Comparison of ENCODE assay signal across 21 cellular contexts in the genomic region with DNA sequence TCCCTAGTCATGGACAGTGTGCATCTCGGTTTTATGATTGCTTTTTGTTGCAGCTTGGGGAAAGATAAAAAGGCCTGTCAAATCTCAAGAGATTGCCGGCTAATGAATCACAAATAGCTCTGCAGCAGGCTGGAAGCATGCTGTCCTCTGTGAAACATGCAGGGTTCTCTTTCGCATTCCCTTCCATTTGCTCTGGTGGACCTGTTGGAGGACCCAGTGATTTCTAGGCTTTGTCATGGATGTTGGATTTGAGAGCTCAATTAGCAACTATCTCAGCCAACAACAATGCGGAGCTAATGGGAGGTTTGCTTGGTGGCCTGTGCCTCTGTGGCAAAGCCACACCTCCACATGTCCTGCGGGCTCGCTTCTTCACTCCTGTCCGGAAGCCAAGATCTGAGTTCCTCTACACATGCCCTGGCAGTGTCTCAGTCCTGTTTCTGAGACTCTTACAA.
A peak's percentile ranks its signal among the peaks of the same experiment; 100 is the strongest.
DNase-seq lines count a peak whose midpoint lies in the region; ATAC-seq and TF ChIP-seq lines count a peak whose summit lies in the region.
"Had no signal": no experiment of that assay in that cellular context is flagged by ENCODE, and none has a peak within 500 bp of the region (broad histone marks: within the 10 kb centered on the region; RNA-seq: fewer than 3 reads in every experiment).

No MANE protein-coding gene starts in this region.

- dilution Hi-C loops in IMR-90 (cut with HindIII; ENCODE audit: low sequenced_read_pairs, unreplicated experiment): no loop called here

- no peak overlapping the region for H4K91ac ChIP-seq in IMR-90 (ENCODE audit: insufficient read depth, low read depth, low read length)

- H3K27ac ChIP-seq in IMR-90 (ENCODE audit: insufficient read depth, low read length): no peak overlapping the region
- peak overlapping the region; percentile 30 to 73 (median 45) for H3K27ac ChIP-seq in right lobe of liver
- H3K27ac ChIP-seq in breast epithelium: no peak overlapping the region
- H3K27ac ChIP-seq: psoas muscle, stomach had no signal

- H3K4me1 ChIP-seq in IMR-90 (ENCODE audit: control insufficient read depth, insufficient read depth, low read length) (peaks cover 5% of the 10 kb centered on the region; the same call in 1 of the 2 replicates), right lobe of liver (peaks cover 0 to 24% (median 10%) of the 10 kb centered on the region in 4 donors), breast epithelium (no peaks in the 10 kb centered on the region)
- H3K4me1 ChIP-seq: psoas muscle, stomach had no signal

- H3K56ac ChIP-seq in IMR-90 (ENCODE audit: extremely low read depth, insufficient read depth, low read length): no peak overlapping the region

- H4K8ac ChIP-seq in IMR-90 (ENCODE audit: low read depth in 2 of 2, low read length in 2 of 2): no peak overlapping the region

- H2AK5ac ChIP-seq in IMR-90 (ENCODE audit: low read depth, low read length): no peak overlapping the region

- in situ Hi-C loops in IMR-90 (cut with MboI; ENCODE audit: low sequenced_read_pairs): no loop called here

- H2AK9ac ChIP-seq in IMR-90 (replicated peaks; ENCODE audit: low read depth, low read length, poor library complexity): no peak overlapping the region

- H2BK15ac ChIP-seq in IMR-90 (ENCODE audit: low read depth, low read length): no peak overlapping the region

- TF ChIP-seq RAD21 in IMR-90 (IDR thresholded peaks at IDR 0.05; ENCODE audit: low read length): no peak

- CTCF ChIA-PET in IMR-90 (lab: Yijun Ruan, JAX): no interaction called here

- H3K9ac ChIP-seq in IMR-90 (ENCODE audit: low read depth, low read length): no peak overlapping the region

- H4K5ac ChIP-seq in IMR-90 (ENCODE audit: low read depth, low read length): no peak overlapping the region

- H3K4me2 ChIP-seq in IMR-90 (ENCODE audit: low read depth, low read length): no peak overlapping the region

- H3K9me3 ChIP-seq in IMR-90 (ENCODE audit: control insufficient read depth, insufficient read depth, low read length) (no peaks in the 10 kb centered on the region), right lobe of liver (no peaks in the 10 kb centered on the region), breast epithelium (no peaks in the 10 kb centered on the region)
- H3K9me3 ChIP-seq: psoas muscle, stomach had no signal

- H3K4ac ChIP-seq in IMR-90 (ENCODE audit: low read depth, low read length): no peak overlapping the region

- TF ChIP-seq POLR2A in IMR-90 (IDR thresholded peaks at IDR 0.05; ENCODE audit: low read depth, low read length): no peak
- peak; percentile 29 for TF ChIP-seq POLR2A in right lobe of liver (IDR thresholded peaks at IDR 0.05)
- TF ChIP-seq POLR2A in breast epithelium (IDR thresholded peaks at IDR 0.05): no peak

- H3K9me3 Mint-ChIP-seq in stimulated activated memory B cell treated with anti-CD40 and anti-IgM and Interleukin-4, amounts not matched to agents 10 μg/mL and 1 μg/mL and 100 μg/mL, for 72 hours: peaks cover 8% of the 10 kb centered on the region

- intact Hi-C loops in IMR-90 (cut with micrococcal nuclease) (no loop called here), right lobe of liver (cut with DNase I) (no loop called here), breast epithelium (cut with DNase I; ENCODE audit: low total_unique reads) (no loop called here)

- TF ChIP-seq CTCF in IMR-90 (conservative IDR thresholded peaks at IDR 0.05; ENCODE audit: low read depth, low read length): no peak
- no peak for TF ChIP-seq CTCF in fibroblast of pulmonary artery (IDR thresholded peaks at IDR 0.05; ENCODE audit: low read length, missing control alignments)
- no peak for TF ChIP-seq CTCF in right lobe of liver (IDR thresholded peaks at IDR 0.05)
- TF ChIP-seq CTCF in breast epithelium (IDR thresholded peaks at IDR 0.05): no peak
- no peak for TF ChIP-seq CTCF in GM20000 (IDR thresholded peaks at IDR 0.05; ENCODE audit: extremely low read depth, missing control alignments)

- 20% methylated on average over 1 of the region's 7 CpGs; no CpG with 5 or more reads in 1 of the 2 experiments for WGBS in IMR-90 (ENCODE audit: extremely low coverage in 2 of 2, insufficient read length in 1 of 2), 2 experiments
- 43% methylated on average over 6 of the region's 7 CpGs for WGBS in right lobe of liver (ENCODE audit: insufficient coverage, low coverage, low lambda C conversion rate, missing lambda C conversion rate)

- H3K18ac ChIP-seq in IMR-90 (ENCODE audit: low read depth, low read length): no peak overlapping the region

- H2BK120ac ChIP-seq in IMR-90 (ENCODE audit: low read depth, low read length): no peak overlapping the region

- H3K4me3 ChIP-seq in IMR-90 (ENCODE audit: insufficient read depth, low read depth, low read length) (no peak overlapping the region), fibroblast of pulmonary artery (replicated peaks; ENCODE audit: low read depth, low read length) (no peak overlapping the region), right lobe of liver (no peak overlapping the region), breast epithelium (no peak overlapping the region)
- H3K4me3 ChIP-seq: lung, psoas muscle, stomach had no signal

- DNase-seq in AG20443 (ENCODE audit: low spot score): peak; percentile 54
- DNase-seq in IMR-90: peak; percentile 34
- peak; percentile 1 for DNase-seq in fibroblast of pulmonary artery (ENCODE audit: low read depth)
- DNase-seq in right lobe of liver: peak; percentile 46 to 71 (median 69)
- no peak for DNase-seq in breast epithelium (ENCODE audit: low spot score in 2 of 2)
- DNase-seq in GM20000 (ENCODE audit: low spot score): no peak
- DNase-seq: activated CD4-positive, alpha-beta T cell treated with anti-CD3 and anti-CD28 coated beads, Interleukin-2, amount 50 U/mL, for 1 hour; activated naive CD4-positive, alpha-beta T cell treated with anti-CD3 and anti-CD28 coated beads for 36 hours; activated T-cell treated with anti-CD3 and anti-CD28 coated beads for 4 hours; effector CD4-positive, alpha-beta T cell; hypothalamus; naive thymus-derived CD4-positive, alpha-beta T cell; NCI-H187 treated with DMSO at 0.1 percent for 48 hours; NCI-H526 treated with DMSO at 0.1 percent for 48 hours; psoas muscle; stimulated activated CD4-positive, alpha-beta T cell treated with anti-CD3 and anti-CD28 coated beads, Interleukin-15, amount 100 ng/mL, for 24 hours; stomach had no signal

- H3K9me1 ChIP-seq in IMR-90 (ENCODE audit: insufficient read depth, low read length): no peaks in the 10 kb centered on the region

- POLR2A ChIA-PET in IMR-90 (lab: Charles Lee; ENCODE audit: unreplicated experiment): no interaction called here

- H3K4me3 Mint-ChIP-seq in stimulated activated memory B cell treated with anti-CD40 and anti-IgM and Interleukin-4, amounts not matched to agents 10 μg/mL and 1 μg/mL and 100 μg/mL, for 72 hours: no peak overlapping the region
- H3K4me3 Mint-ChIP-seq: activated naive CD4-positive, alpha-beta T cell treated with anti-CD3 and anti-CD28 coated beads for 36 hours; naive thymus-derived CD4-positive, alpha-beta T cell had no signal

- H3K27ac Mint-ChIP-seq in stimulated activated memory B cell treated with anti-CD40 and anti-IgM and Interleukin-4, amounts not matched to agents 10 μg/mL and 1 μg/mL and 100 μg/mL, for 72 hours: no peak overlapping the region
- H3K27ac Mint-ChIP-seq: activated naive CD4-positive, alpha-beta T cell treated with anti-CD3 and anti-CD28 coated beads for 36 hours; naive thymus-derived CD4-positive, alpha-beta T cell had no signal

- no peak overlapping the region for H2BK20ac ChIP-seq in IMR-90 (ENCODE audit: low read depth, low read length)

- H3K36me3 ChIP-seq in IMR-90 (ENCODE audit: control insufficient read depth, insufficient read depth, low read length) (no peaks in the 10 kb centered on the region), right lobe of liver (no peaks in the 10 kb centered on the region), breast epithelium (no peaks in the 10 kb centered on the region)
- H3K36me3 ChIP-seq: stomach had no signal

- H3K27me3 Mint-ChIP-seq in stimulated activated memory B cell treated with anti-CD40 and anti-IgM and Interleukin-4, amounts not matched to agents 10 μg/mL and 1 μg/mL and 100 μg/mL, for 72 hours: peaks cover 6% of the 10 kb centered on the region

- ATAC-seq in IMR-90 (ENCODE audit: low read depth) (peak; percentile 62), right lobe of liver (peak; percentile 88 to 92 (median 91)), GM19395 (IDR thresholded peaks at IDR 0.05; ENCODE audit: unreplicated experiment) (no peak)
- no peak for ATAC-seq in stimulated activated memory B cell treated with anti-CD40 and anti-IgM and Interleukin-4, amounts not matched to agents 10 μg/mL and 1 μg/mL and 100 μg/mL, for 72 hours
- ATAC-seq: naive thymus-derived CD4-positive, alpha-beta T cell; Panc1 had no signal

- no peaks in the 10 kb centered on the region for H3K36me3 Mint-ChIP-seq in stimulated activated memory B cell treated with anti-CD40 and anti-IgM and Interleukin-4, amounts not matched to agents 10 μg/mL and 1 μg/mL and 100 μg/mL, for 72 hours
- H3K36me3 Mint-ChIP-seq: naive thymus-derived CD4-positive, alpha-beta T cell had no signal

- no peaks in the 10 kb centered on the region for H4K20me1 ChIP-seq in IMR-90 (ENCODE audit: insufficient read depth, low read length)

- no peaks in the 10 kb centered on the region for H3K27me3 ChIP-seq in IMR-90 (ENCODE audit: control insufficient read depth, insufficient read depth, low read length)
- H3K27me3 ChIP-seq in right lobe of liver: no peaks in the 10 kb centered on the region
- no peaks in the 10 kb centered on the region for H3K27me3 ChIP-seq in breast epithelium
- H3K27me3 ChIP-seq: stomach had no signal

- no peak overlapping the region for H3K23ac ChIP-seq in IMR-90 (ENCODE audit: low read depth, low read length)

- H3K4me1 Mint-ChIP-seq in stimulated activated memory B cell treated with anti-CD40 and anti-IgM and Interleukin-4, amounts not matched to agents 10 μg/mL and 1 μg/mL and 100 μg/mL, for 72 hours: no peaks in the 10 kb centered on the region
- H3K4me1 Mint-ChIP-seq: naive thymus-derived CD4-positive, alpha-beta T cell had no signal

- H3K14ac ChIP-seq in IMR-90 (replicated peaks; ENCODE audit: low read depth, low read length): no peak overlapping the region

- no peak overlapping the region for H2BK5ac ChIP-seq in IMR-90 (ENCODE audit: low read depth, low read length, poor library complexity, severe bottlenecking)

- H2AFZ ChIP-seq in IMR-90 (replicated peaks; ENCODE audit: low read length, poor library complexity): no peak overlapping the region

- no TSS peak for BruUV-seq in IMR-90 (replicated peaks; lab: Mats Ljungman, UMichigan)

- no peaks in the 10 kb centered on the region for H3K79me1 ChIP-seq in IMR-90 (ENCODE audit: low read depth in 1 of 2, low read length in 2 of 2)

TF ChIP-seq in IMR-90, 13 proteins besides CTCF, POLR2A, EP300 and RAD21 (continues in another document):
- no peak for TF ChIP-seq MAFK (IDR thresholded peaks at IDR 0.05; ENCODE audit: low read depth, low read length)
- no peak for TF ChIP-seq MXI1 (IDR thresholded peaks at IDR 0.05; ENCODE audit: borderline replicate concordance, low read depth, low read length)

Comparison
In these comparisons a context has a peak if more than half of its experiments do, and no peak if none do; other contexts are left out.
1. DNase-seq: peak in AG20443 (single experiment), IMR-90 (single experiment), fibroblast of pulmonary artery (single experiment) and right lobe of liver (3 of 3); none in breast epithelium (0 of 2) and GM20000 (single experiment).
2. ATAC-seq: peak in IMR-90 (single experiment) and right lobe of liver (4 of 4); none in GM19395 (single experiment) and stimulated activated memory B cell treated with anti-CD40 and anti-IgM and Interleukin-4, amounts not matched to agents 10 μg/mL and 1 μg/mL and 100 μg/mL, for 72 hours (single experiment).
3. H3K27ac ChIP-seq: peak in right lobe of liver (3 of 3); none in IMR-90 (single experiment) and breast epithelium (0 of 2).